In genomic region chr11:1263036-1263435, GRCh38 we compare ENCODE assay signal across 8 cellular contexts. TPM values are rescaled to one million over a fixed set of nuclear protein-coding genes. Genes with fewer than 3 reads are reported as not detected.
DNase-seq lines count a peak whose midpoint lies in the region; ATAC-seq, FAIRE-seq and TF ChIP-seq lines count a peak whose summit lies in the region.

No MANE protein-coding gene starts in this region.

- H3K9ac ChIP-seq in neural cell (ENCODE audit: low read length), result peak overlapping the region; percentile 62

- no peak for TF ChIP-seq CTCF in CD8-positive, alpha-beta T cell (IDR thresholded peaks at IDR 0.05)
- TF ChIP-seq CTCF in neural cell (IDR thresholded peaks at IDR 0.05; ENCODE audit: poor library complexity, severe bottlenecking) (no peak), thyroid gland (IDR thresholded peaks at IDR 0.05) (no peak)

- H3K4me3 ChIP-seq in CD8-positive, alpha-beta T cell (ENCODE audit: low read depth, low read length), result peak overlapping the region; percentile 58
- H3K4me3 ChIP-seq in neural cell (ENCODE audit: low read length) (peak overlapping the region; percentile 63), thyroid gland (replicated peaks in 1 of 3) (peak overlapping the region in 1 of 3 donors; percentile 38)

- H3K36me3 Mint-ChIP-seq in CD8-positive, alpha-beta T cell, result no peaks in the 10 kb centered on the region
- H3K36me3 Mint-ChIP-seq in IgD-negative memory B cell, result no peaks in the 10 kb centered on the region

- peak; percentile 49 for ATAC-seq in CD8-positive, alpha-beta T cell

- POLR2A ChIA-PET in CD8-positive, alpha-beta T cell (lab: Charles Lee), result interaction anchor here (1.0 to 1.8 kb wide), 9 partner anchors 10 to 848 kb away, joined by 3 to 14 read pairs (median 4); partner anchors contain the start of genes BRSK2, SIGIRR, TOLLIP and TSPAN4

- peak overlapping the region; percentile 86 for H3K4me3 Mint-ChIP-seq in CD8-positive, alpha-beta T cell
- peak overlapping the region; percentile 65 to 92 (median 83) for H3K4me3 Mint-ChIP-seq in IgD-negative memory B cell

- peak overlapping the region; percentile 9 for H2AFZ ChIP-seq in neural cell (ENCODE audit: low read depth, low read length)

- H3K4me2 ChIP-seq in neural cell (ENCODE audit: low read length), result no peak overlapping the region

- H3K27ac ChIP-seq in CD8-positive, alpha-beta T cell (ENCODE audit: low read depth, low read length), result peak overlapping the region; percentile 90
- peak overlapping the region; percentile 80 for H3K27ac ChIP-seq in cingulate gyrus (ENCODE audit: low read depth, low read length)
- H3K27ac ChIP-seq in neural cell (ENCODE audit: low read length), result no peak overlapping the region
- peak overlapping the region in 1 of 3 donors; percentile 24 for H3K27ac ChIP-seq in thyroid gland

- peak overlapping the region; percentile 91 for H3K27ac Mint-ChIP-seq in CD8-positive, alpha-beta T cell
- peak overlapping the region in 2 of 3 donors; percentile 16 to 91 for H3K27ac Mint-ChIP-seq in IgD-negative memory B cell

- H3K9me2 ChIP-seq in neural cell (ENCODE audit: insufficient read depth, low read length), result no peaks in the 10 kb centered on the region

- CTCF ChIA-PET in CD8-positive, alpha-beta T cell (lab: Charles Lee), result interaction anchor here (1.3 kb wide), 1 partner anchor 312 kb away, joined by 4 read pairs; no protein-coding TSS in a partner anchor

- H3K9me3 ChIP-seq in CD8-positive, alpha-beta T cell (ENCODE audit: low read length), result no peaks in the 10 kb centered on the region
- H3K9me3 ChIP-seq in neural cell (ENCODE audit: low read length) (no peaks in the 10 kb centered on the region), thyroid gland (no peaks in the 10 kb centered on the region)

- no peaks in the 10 kb centered on the region for H3K36me3 ChIP-seq in CD8-positive, alpha-beta T cell (ENCODE audit: insufficient read depth, low read length)
- no peaks in the 10 kb centered on the region for H3K36me3 ChIP-seq in neural cell (ENCODE audit: insufficient read depth, low read length)
- no peaks in the 10 kb centered on the region for H3K36me3 ChIP-seq in thyroid gland

- peak in 2 of 7 experiments; percentile 11 to 45 for DNase-seq in CD8-positive, alpha-beta T cell
- DNase-seq in frontal cortex (ENCODE audit: low spot score in 2 of 2) (no peak), dermis blood vessel endothelial cell (no peak), thyroid gland (no peak), superior temporal gyrus (ENCODE audit: extremely low spot score) (no peak)

- no peaks in the 10 kb centered on the region for H3K27me3 Mint-ChIP-seq in CD8-positive, alpha-beta T cell (ENCODE audit: low read depth)
- H3K27me3 Mint-ChIP-seq in IgD-negative memory B cell, result no peaks in the 10 kb centered on the region

- H3K79me2 ChIP-seq in neural cell (replicated peaks; ENCODE audit: insufficient read depth, low read length), result no peaks in the 10 kb centered on the region

- WGBS in thyroid gland, 2 donors, result 33 to 45% methylated on average over 5 to 6 of the region's 8 CpGs

- no peak for TF ChIP-seq POLR2A in thyroid gland (IDR thresholded peaks at IDR 0.05)

- FAIRE-seq in frontal cortex (lab: Jason Lieb, UNC), result no peak

- peaks cover 7% of the 10 kb centered on the region for H3K9me3 Mint-ChIP-seq in CD8-positive, alpha-beta T cell
- peaks cover 0 to 12% (median 9%) of the 10 kb centered on the region in 3 donors for H3K9me3 Mint-ChIP-seq in IgD-negative memory B cell

- TF ChIP-seq RAD21 in neural cell (conservative IDR thresholded peaks at IDR 0.05), result no peak

- H4K20me1 ChIP-seq in neural cell (ENCODE audit: insufficient read depth), result no peaks in the 10 kb centered on the region

- H3K27me3 ChIP-seq in CD8-positive, alpha-beta T cell (ENCODE audit: insufficient read depth, low read length), result no peaks in the 10 kb centered on the region
- no peaks in the 10 kb centered on the region for H3K27me3 ChIP-seq in neural cell (ENCODE audit: insufficient read depth, low read depth, low read length)
- H3K27me3 ChIP-seq in thyroid gland, result no peaks in the 10 kb centered on the region

- H3K4me1 ChIP-seq in CD8-positive, alpha-beta T cell (ENCODE audit: insufficient read depth, low read length), result peaks cover 18% of the 10 kb centered on the region
- H3K4me1 ChIP-seq in thyroid gland, result peaks cover 13% of the 10 kb centered on the region in 2 donors

- no peak for TF ChIP-seq EP300 in neural cell (conservative IDR thresholded peaks at IDR 0.05; ENCODE audit: poor library complexity, severe bottlenecking)

- no peaks in the 10 kb centered on the region for H3F3A ChIP-seq in neural cell (ENCODE audit: insufficient read depth, low read length, poor library complexity, severe bottlenecking)

- intact Hi-C loops in CD8-positive, alpha-beta T cell (cut with DNase I, micrococcal nuclease), result loop anchor here (5.0 kb wide), 2 partner anchors 124 to 309 kb away; partner anchors contain the start of genes DUSP8 (in 2 of the 2) and BRSK2 (in 1 of the 2)
- intact Hi-C loops in thyroid gland (cut with DNase I), result loop anchor here (5.0 kb wide), 1 partner anchor 39 kb away; no protein-coding TSS in a partner anchor

- peaks cover 18% of the 10 kb centered on the region for H3K4me1 Mint-ChIP-seq in CD8-positive, alpha-beta T cell (ENCODE audit: low read depth)
- H3K4me1 Mint-ChIP-seq in IgD-negative memory B cell, result peaks cover 7 to 16% (median 7%) of the 10 kb centered on the region in 3 donors

TF ChIP-seq in neural cell, 6 proteins besides CTCF, POLR2A, EP300 and RAD21:
- TF ChIP-seq SMC3 (conservative IDR thresholded peaks at IDR 0.05; ENCODE audit: poor library complexity) (no peak), EZH2 (IDR thresholded peaks at IDR 0.05; ENCODE audit: borderline replicate concordance, insufficient read depth, low read length, poor library complexity, severe bottlenecking) (no peak), POLR2AphosphoS5 (IDR thresholded peaks at IDR 0.05) (no peak), MXI1 (conservative IDR thresholded peaks at IDR 0.05; ENCODE audit: poor library complexity, severe bottlenecking) (no peak), TAF1 (IDR thresholded peaks at IDR 0.05; ENCODE audit: low read depth) (no peak), REST (IDR thresholded peaks at IDR 0.05; ENCODE audit: borderline replicate concordance) (no peak)

RNA-seq across cellular contexts. Expression of gene MUC5B, which starts 40.2 kb away (rescaled TPM):
- total RNA-seq in CD8-positive, alpha-beta T cell, result not detected
- polyA plus RNA-seq in IgD-negative memory B cell (not detected), neural cell (not detected in 2 replicates)
- not detected in 2 replicates for polyA minus RNA-seq in neural cell
- total RNA-seq in frontal cortex (not detected), dermis blood vessel endothelial cell (not detected in 2 replicates), thyroid gland (not detected)

RNA-seq across cellular contexts. Expression of gene TOLLIP, which starts 46.4 kb away (rescaled TPM):
- 10 to 100 TPM; 36.2 to 40.9 TPM for total RNA-seq in CD8-positive, alpha-beta T cell
- polyA plus RNA-seq in IgD-negative memory B cell (32.2 TPM), neural cell (24.1 and 31.4 TPM in 2 replicates)
- polyA minus RNA-seq in neural cell, result 23.5 and 35.5 TPM in 2 replicates
- total RNA-seq in frontal cortex (18.8 TPM), dermis blood vessel endothelial cell (24.8 and 40.6 TPM in 2 replicates), thyroid gland (10 to 100 TPM; 37.1 to 74.4 (median 65.7) TPM)
